ENCODE assay signal across 8 cellular contexts in genomic region chr20:17525650-17526049, GRCh38. TPM values are rescaled to one million over a fixed set of nuclear protein-coding genes. Genes with fewer than 3 reads are reported as not detected.
A peak's percentile ranks its signal among the peaks of the same experiment; 100 is the strongest.
DNase-seq lines count a peak whose midpoint lies in the region; ATAC-seq, FAIRE-seq and TF ChIP-seq lines count a peak whose summit lies in the region.

No MANE protein-coding gene starts in this region.

- no peaks in the 10 kb centered on the region for H3K36me3 ChIP-seq in lower lobe of right lung
- H3K36me3 ChIP-seq in suprapubic skin = no peaks in the 10 kb centered on the region

- H3K4me1 ChIP-seq in lower lobe of right lung = peaks cover 4% of the 10 kb centered on the region
- H3K4me1 ChIP-seq in suprapubic skin = peaks cover 5% of the 10 kb centered on the region

- no peak overlapping the region for H3K4me3 ChIP-seq in lower lobe of right lung
- no peak overlapping the region for H3K4me3 ChIP-seq in suprapubic skin

- TF ChIP-seq CTCF in lower lobe of right lung (IDR thresholded peaks at IDR 0.05) (no peak), suprapubic skin (IDR thresholded peaks at IDR 0.05) (no peak)

- H3K27me3 ChIP-seq in lower lobe of right lung (ENCODE audit: low read depth) (no peaks in the 10 kb centered on the region), suprapubic skin (no peaks in the 10 kb centered on the region)

- no peak for FAIRE-seq in HTR-8/SVneo (lab: Jason Lieb, UNC)

- H3K9me3 ChIP-seq in lower lobe of right lung (no peaks in the 10 kb centered on the region), suprapubic skin (no peaks in the 10 kb centered on the region)

- intact Hi-C loops in lower lobe of right lung (cut with DNase I) = no loop called here

- peak; percentile 68 for DNase-seq in NCI-H2171 treated with DMSO at 0.1 percent for 48 hours (lab: John Stamatoyannopoulos, UW)
- DNase-seq in NCI-H2171 (lab: John Stamatoyannopoulos, UW) = no peak
- DNase-seq in HTR-8/SVneo (ENCODE audit: insufficient read length, low spot score) = peak; percentile 38
- no peak for DNase-seq in lower lobe of right lung
- DNase-seq in COLO829 (ENCODE audit: low spot score) = no peak
- DNase-seq in suprapubic skin (ENCODE audit: low spot score in 2 of 2) = no peak

- H3K27ac ChIP-seq in lower lobe of right lung = no peak overlapping the region
- H3K27ac ChIP-seq in suprapubic skin = no peak overlapping the region

- TF ChIP-seq POLR2A in suprapubic skin (IDR thresholded peaks at IDR 0.05) = no peak

- ATAC-seq in SK-N-SH treated with all-trans-retinoic acid at 6 μM for 48 hours (peak; percentile 87), lower lobe of right lung (peak; percentile 50 to 71), HG03135 (IDR thresholded peaks at IDR 0.05; ENCODE audit: unreplicated experiment) (no peak)

- TF ChIP-seq EP300 in suprapubic skin (IDR thresholded peaks at IDR 0.05) = no peak

TF ChIP-seq in SK-N-SH treated with all-trans-retinoic acid at 6 μM for 48 hours, 23 proteins besides CTCF, POLR2A, EP300 and RAD21:
- TF ChIP-seq PPARA (CRISPR knock-in tag; IDR thresholded peaks at IDR 0.05; ENCODE audit: borderline replicate concordance) (no peak), PATZ1 (CRISPR knock-in tag; IDR thresholded peaks at IDR 0.05; ENCODE audit: borderline replicate concordance) (no peak), SNAI2 (CRISPR knock-in tag; IDR thresholded peaks at IDR 0.05) (no peak), TOX (CRISPR knock-in tag; IDR thresholded peaks at IDR 0.05; ENCODE audit: borderline replicate concordance) (no peak), ZNF8 (CRISPR knock-in tag; IDR thresholded peaks at IDR 0.05) (no peak), ZNF70 (CRISPR knock-in tag; IDR thresholded peaks at IDR 0.05) (no peak), ZFP30 (CRISPR knock-in tag; IDR thresholded peaks at IDR 0.05) (no peak), GLIS3 (CRISPR knock-in tag; IDR thresholded peaks at IDR 0.05) (no peak)

RNA-seq across cellular contexts. Expression of gene BFSP1, which starts 5.5 kb away (rescaled TPM):
- total RNA-seq in lower lobe of right lung = 2.4 TPM
- 1 to 10 TPM in 3 of 4 donors, under 1 TPM in 1; 0.85 to 1.7 (median 1.4) TPM for total RNA-seq in suprapubic skin

RNA-seq across cellular contexts. Expression of gene DSTN, which starts 44.2 kb away (rescaled TPM):
- total RNA-seq in lower lobe of right lung = 347 TPM
- 100 to 1,000 TPM; 186 to 301 (median 258) TPM for total RNA-seq in suprapubic skin

Comparison
In these comparisons a context has a peak if more than half of its experiments do, and no peak if none do; other contexts are left out.
1. DNase-seq: peak in NCI-H2171 treated with DMSO at 0.1 percent for 48 hours (single experiment) and HTR-8/SVneo (single experiment); none in NCI-H2171 (single experiment), lower lobe of right lung (single experiment), COLO829 (single experiment) and suprapubic skin (0 of 2).